Comparison of ENCODE assay signal across 2 cellular contexts in the genomic region with DNA sequence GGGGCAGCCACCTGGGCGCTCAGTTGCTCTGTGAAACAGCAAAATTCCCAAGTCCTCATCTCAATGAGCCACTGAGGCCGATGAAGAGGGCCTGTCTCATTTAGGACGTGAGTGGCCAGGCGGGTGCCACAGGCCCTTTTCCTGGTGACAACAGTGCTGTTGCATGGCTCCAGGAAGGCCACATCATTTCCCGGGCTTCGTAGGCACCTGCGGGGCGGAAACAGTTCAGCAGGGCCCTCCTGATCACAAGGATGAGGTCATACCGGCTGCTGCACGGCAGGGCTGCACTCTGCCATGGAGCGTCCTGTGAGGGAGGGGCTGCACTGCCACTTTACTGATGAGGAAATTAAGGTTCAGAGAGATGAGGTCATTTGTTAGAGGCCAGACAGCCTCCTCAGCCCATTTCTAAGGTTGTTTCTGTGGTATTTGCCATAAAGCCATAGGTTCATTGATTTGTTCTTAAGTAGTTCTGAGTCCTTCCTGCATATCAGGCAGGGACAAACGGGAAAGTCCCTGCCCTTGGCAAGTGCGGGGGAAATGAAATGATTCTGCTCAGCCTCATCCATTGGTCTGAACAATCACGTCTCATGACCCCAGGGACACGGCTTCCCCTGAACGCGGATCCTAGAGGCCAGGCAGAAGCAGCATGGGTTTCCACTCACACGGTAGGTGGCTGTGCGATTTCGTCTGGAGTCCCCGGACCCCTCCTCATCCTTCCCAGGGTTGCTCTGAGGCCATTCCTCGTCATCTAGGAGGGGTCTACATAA.
TF ChIP-seq lines count a peak whose summit lies in the region.
"Not testable (repeated sequence)": the region's sequence is repeated elsewhere in the genome, so short reads cannot be mapped to it uniquely, and the experiment has no call there.

No MANE protein-coding gene starts in this region.

TF ChIP-seq in HEK293, 187 proteins besides CTCF, POLR2A, EP300 and RAD21:
- TF ChIP-seq SP7 (tag by site-specific recombination; IDR thresholded peaks at IDR 0.05) (peak; percentile 28; the same call in 1 of the 2 replicates), ZNF692 (tag by site-specific recombination; IDR thresholded peaks at IDR 0.05) (0 out of 2 replicates have a peak, but pooled peaks have one; percentile 24), SCRT2 (tag by site-specific recombination; IDR thresholded peaks at IDR 0.05) (peak; percentile 58), ZIC2 (tag by site-specific recombination; IDR thresholded peaks at IDR 0.05) (peak; percentile 35), ZNF623 (tag by site-specific recombination; IDR thresholded peaks at IDR 0.05) (peak; percentile 95), ZNF600 (tag by site-specific recombination; IDR thresholded peaks at IDR 0.05) (peak; percentile 87), ZBTB17 (tag by site-specific recombination; IDR thresholded peaks at IDR 0.05) (peak; percentile 56), FEZF1 (tag by site-specific recombination; IDR thresholded peaks at IDR 0.05) (0 out of 2 replicates have a peak, but pooled peaks have one; percentile 16), ZEB2 (tag by site-specific recombination; IDR thresholded peaks at IDR 0.05) (peak; percentile 44; the same call in 1 of the 2 replicates), ATF2 (tag by site-specific recombination; IDR thresholded peaks at IDR 0.05; ENCODE audit: low read depth) (peak; percentile 90), ZBTB21 (tag by site-specific recombination; IDR thresholded peaks at IDR 0.05) (peak; percentile 82), ZBTB8A (tag by site-specific recombination; IDR thresholded peaks at IDR 0.05) (peak; percentile 36), KLF17 (tag by site-specific recombination; IDR thresholded peaks at IDR 0.05) (0 out of 2 replicates have a peak, but pooled peaks have one; percentile 34), ZNF629 (tag by site-specific recombination; IDR thresholded peaks at IDR 0.05) (peak; percentile 84), ZNF518A (tag by site-specific recombination; conservative IDR thresholded peaks at IDR 0.05; ENCODE audit: low read depth) (peak; percentile 47; the same call in 1 of the 2 replicates), ZNF335 (tag by site-specific recombination; conservative IDR thresholded peaks at IDR 0.05) (peak; percentile 80)

TF ChIP-seq in HepG2, 621 proteins besides CTCF, POLR2A, EP300 and RAD21:
- TF ChIP-seq GABPB1 (CRISPR knock-in tag; IDR thresholded peaks at IDR 0.05) (peak; percentile 53; the same call in 1 of the 2 replicates), ATF7 (IDR thresholded peaks at IDR 0.05) (peak; percentile 25; the same call in 1 of the 2 replicates), HOXA3 (CRISPR knock-in tag; IDR thresholded peaks at IDR 0.05) (peak; percentile 18; the same call in 1 of the 2 replicates), ZNF687 (CRISPR knock-in tag; IDR thresholded peaks at IDR 0.05) (peak; percentile 37), SAP130 (CRISPR knock-in tag; IDR thresholded peaks at IDR 0.05; ENCODE audit: low read depth) (0 out of 2 replicates have a peak, but pooled peaks have one; percentile 17), ZBTB21 (CRISPR knock-in tag; IDR thresholded peaks at IDR 0.05) (peak; percentile 86), GABPA (CRISPR knock-in tag; IDR thresholded peaks at IDR 0.05; ENCODE audit: low read depth) (peak; percentile 45)
- not testable (repeated sequence) for TF ChIP-seq ATF7 (CRISPR knock-in tag; IDR thresholded peaks at IDR 0.05); GABPA (IDR thresholded peaks at IDR 0.05; ENCODE audit: low read depth, low read length)
